ENCODE assay signal across 15 cellular contexts in the genomic region with DNA sequence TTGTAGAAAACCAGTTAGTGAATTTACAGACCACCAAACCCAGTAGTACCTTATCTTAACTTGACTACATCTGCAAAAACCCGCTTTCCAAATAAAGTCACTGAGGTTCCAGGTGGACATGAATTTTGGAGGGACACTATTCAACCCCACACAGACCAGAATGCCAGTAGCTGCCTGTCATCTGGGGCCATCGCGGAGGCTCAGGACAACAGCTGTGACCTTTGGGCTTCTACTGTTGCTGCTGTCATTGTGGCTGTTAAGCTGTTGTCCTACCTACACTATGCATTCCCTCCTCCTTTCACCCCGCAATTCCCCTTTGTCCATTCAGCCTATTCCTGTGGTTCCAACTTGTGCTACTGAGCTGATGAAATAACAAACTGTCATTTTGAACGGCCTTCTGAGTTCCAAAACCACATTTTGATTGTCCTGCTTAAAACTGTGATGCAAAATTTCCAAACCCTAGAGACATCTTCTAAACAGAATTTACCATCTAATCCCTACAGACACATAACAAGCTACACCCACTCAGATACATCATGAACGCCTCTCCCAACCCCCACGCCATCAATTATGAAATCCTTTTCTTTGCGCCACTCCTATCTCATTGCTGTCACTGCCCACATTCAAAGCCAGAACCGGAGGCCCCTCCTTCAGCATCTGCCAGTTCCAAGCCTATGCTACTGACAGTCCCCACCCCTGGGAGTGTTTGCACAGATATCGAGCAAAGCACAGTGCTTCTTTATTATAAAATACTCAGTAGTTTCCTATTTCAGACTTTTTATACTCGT.
DNase-seq lines count a peak whose midpoint lies in the region; ATAC-seq and TF ChIP-seq lines count a peak whose summit lies in the region.
"Had no signal": no experiment of that assay in that cellular context is flagged by ENCODE, and none has a peak within 500 bp of the region (broad histone marks: within the 10 kb centered on the region; RNA-seq: fewer than 3 reads in every experiment).

No MANE protein-coding gene starts in this region.

- peak overlapping the region; percentile 72 for H2AFZ ChIP-seq in GM23248

- H3K36me3 Mint-ChIP-seq in activated naive CD4-positive, alpha-beta T cell treated with anti-CD3 and anti-CD28 coated beads for 36 hours (ENCODE audit: low read depth): no peaks in the 10 kb centered on the region

- H3K27me3 Mint-ChIP-seq in activated naive CD4-positive, alpha-beta T cell treated with anti-CD3 and anti-CD28 coated beads for 36 hours (ENCODE audit: low read depth): no peaks in the 10 kb centered on the region

- no peak for TF ChIP-seq POLR2A in GM18505 (IDR thresholded peaks at IDR 0.05; ENCODE audit: borderline replicate concordance, extremely low read depth, insufficient read depth, insufficient read length)

- H3K9me2 ChIP-seq in GM23248 (ENCODE audit: insufficient read depth): no peaks in the 10 kb centered on the region

- WGBS in GM23248 (ENCODE audit: low coverage in 1 of 2, low lambda C conversion rate in 2 of 2, missing lambda C conversion rate in 2 of 2), 2 experiments: 31% methylated on average over 11 of the region's 11 CpGs

- no peaks in the 10 kb centered on the region for H3K9me3 ChIP-seq in GM23248 (ENCODE audit: low read depth)
- 0 out of 2 replicates have a peak, but pooled peaks cover 5% of the 10 kb centered on the region for H3K9me3 ChIP-seq in SJCRH30 (replicated peaks)

- CTCF ChIA-PET in activated naive CD4-positive, alpha-beta T cell treated with anti-CD3 and anti-CD28 coated beads for 36 hours (lab: Charles Lee): no interaction called here

- DNase-seq in GM23248 (peak; percentile 72), SJCRH30 (peak in 1 of 2 experiments; percentile 45), Right ventricle myocardium superior (peak; percentile 70), putamen (ENCODE audit: low spot score) (peak; percentile 83), A172 (ENCODE audit: low spot score) (no peak)
- DNase-seq in activated naive CD4-positive, alpha-beta T cell treated with anti-CD3 and anti-CD28 coated beads for 36 hours: no peak
- DNase-seq: activated naive CD4-positive, alpha-beta T cell treated with Interleukin-2 at 50 U/mL for 16 hours; EL; erythroblast; mucosa of descending colon; NCI-H510A treated with DMSO at 0.1 percent for 48 hours had no signal

- H3K27ac ChIP-seq in GM23248 (peak overlapping the region; percentile 58), SJCRH30 (peak overlapping the region; percentile 7; the same call in 1 of the 2 replicates)
- H3K27ac ChIP-seq: C4-2B had no signal

- no peaks in the 10 kb centered on the region for H3K79me2 ChIP-seq in GM23248 (ENCODE audit: insufficient read depth)

- peak overlapping the region; percentile 44 for H3K4me2 ChIP-seq in GM23248 (ENCODE audit: unreplicated experiment)

- no peaks in the 10 kb centered on the region for H3K27me3 ChIP-seq in GM23248 (replicated peaks; ENCODE audit: insufficient read depth)
- no peaks in the 10 kb centered on the region for H3K27me3 ChIP-seq in SJCRH30

- peak overlapping the region; percentile 30 for H3K9ac ChIP-seq in GM23248

- no peak overlapping the region for H3K27ac Mint-ChIP-seq in activated naive CD4-positive, alpha-beta T cell treated with anti-CD3 and anti-CD28 coated beads for 36 hours

- peak; percentile 92 for ATAC-seq in Right ventricle myocardium superior (ENCODE audit: poor library complexity)
- no peak for ATAC-seq in GM18505 (IDR thresholded peaks at IDR 0.05; ENCODE audit: unreplicated experiment)
- no peak for ATAC-seq in HG02970 (IDR thresholded peaks at IDR 0.05; ENCODE audit: low FRiP score, unreplicated experiment)
- ATAC-seq: HCT116, mucosa of descending colon had no signal

- no peak overlapping the region for H3K4me3 Mint-ChIP-seq in activated naive CD4-positive, alpha-beta T cell treated with anti-CD3 and anti-CD28 coated beads for 36 hours

- H3K36me3 ChIP-seq in GM23248 (ENCODE audit: low read depth) (no peaks in the 10 kb centered on the region), SJCRH30 (no peaks in the 10 kb centered on the region)

- no peaks in the 10 kb centered on the region for H4K20me1 ChIP-seq in GM23248 (ENCODE audit: insufficient read depth)

- H3K4me1 Mint-ChIP-seq in activated naive CD4-positive, alpha-beta T cell treated with anti-CD3 and anti-CD28 coated beads for 36 hours (ENCODE audit: low read depth): no peaks in the 10 kb centered on the region

- H3K4me3 ChIP-seq in GM23248 (0 out of 2 replicates have a peak overlapping the region, but pooled peaks have one; percentile 28), SJCRH30 (no peak overlapping the region)
- H3K4me3 ChIP-seq: mucosa of descending colon had no signal

- H3K9me3 Mint-ChIP-seq in activated naive CD4-positive, alpha-beta T cell treated with anti-CD3 and anti-CD28 coated beads for 36 hours: peaks cover 17% of the 10 kb centered on the region

- peaks cover 40% of the 10 kb centered on the region for H3F3A ChIP-seq in GM23248 (ENCODE audit: insufficient read depth)

- in situ Hi-C loops in GM23248 (cut with MboI): no loop called here

- intact Hi-C loops in Right ventricle myocardium superior (cut with DNase I): no loop called here
- intact Hi-C loops in activated naive CD4-positive, alpha-beta T cell treated with anti-CD3 and anti-CD28 coated beads for 36 hours (cut with micrococcal nuclease): no loop called here

- H3K4me1 ChIP-seq in GM23248 (ENCODE audit: insufficient read depth): peaks cover 47% of the 10 kb centered on the region
- peaks cover 23% of the 10 kb centered on the region for H3K4me1 ChIP-seq in SJCRH30

Comparison
In these comparisons a context has a peak if more than half of its experiments do, and no peak if none do; other contexts are left out.
1. DNase-seq: peak in GM23248 (single experiment), Right ventricle myocardium superior (single experiment) and putamen (single experiment); none in A172 (single experiment) and activated naive CD4-positive, alpha-beta T cell treated with anti-CD3 and anti-CD28 coated beads for 36 hours (single experiment).